17 cellular contexts compared by ENCODE assay signal in the genomic region with DNA sequence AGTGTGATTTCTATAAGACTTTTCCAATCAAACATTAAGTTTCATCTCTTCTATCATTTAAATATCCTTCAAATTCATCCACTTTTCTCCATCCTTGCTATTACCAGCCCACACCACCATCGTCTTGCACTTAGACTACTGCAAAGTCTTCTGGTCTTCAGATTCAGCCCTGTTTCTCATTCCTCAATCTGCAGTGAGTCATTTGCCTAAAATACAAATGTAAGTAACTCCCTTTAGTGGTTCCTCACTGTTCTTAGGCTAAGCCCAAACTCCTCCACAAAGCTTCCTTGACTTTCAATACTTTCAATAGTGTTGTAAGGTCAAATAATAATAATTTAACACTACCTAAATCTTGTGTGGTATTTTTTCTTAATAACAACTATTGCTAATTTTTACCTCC.
A peak's percentile ranks its signal among the peaks of the same experiment; 100 is the strongest.
DNase-seq lines count a peak whose midpoint lies in the region; ATAC-seq and TF ChIP-seq lines count a peak whose summit lies in the region.
"Had no signal": no experiment of that assay in that cellular context is flagged by ENCODE, and none has a peak within 500 bp of the region (broad histone marks: within the 10 kb centered on the region; RNA-seq: fewer than 3 reads in every experiment).

No MANE protein-coding gene starts in this region.

- H3K79me2 ChIP-seq in smooth muscle cell (ENCODE audit: low read depth), result no peaks in the 10 kb centered on the region

- H3K27me3 Mint-ChIP-seq in T-helper 17 cell, result no peaks in the 10 kb centered on the region
- H3K27me3 Mint-ChIP-seq: activated B cell treated with CpG ODN at 0.5 μM for 24 hours; activated CD8-positive, alpha-beta memory T cell treated with anti-CD3 and anti-CD28 coated beads, Interleukin-2, amount 10 ng/mL, durations not matched to agents 7 days and 5 days; natural killer cell treated with Interleukin-12 subunit alpha and Interleukin-12 subunit beta and Interleukin-15 and Interleukin-18, amount 100 ng/mL, for 72 hours had no signal

- TF ChIP-seq CTCF in smooth muscle cell (IDR thresholded peaks at IDR 0.05; ENCODE audit: borderline replicate concordance, insufficient read depth, poor library complexity, severe bottlenecking), result no peak
- TF ChIP-seq CTCF in WERI-Rb-1 (IDR thresholded peaks at IDR 0.05; ENCODE audit: low read depth, low read length), result no peak

- DNase-seq in SIG-M5 treated with dmso at 0.1 percent for 504 hours (lab: John Stamatoyannopoulos, UW; ENCODE audit: unreplicated experiment) (peak; percentile 3), SIG-M5 (lab: John Stamatoyannopoulos, UW) (no peak), T-helper 17 cell (no peak), fibroblast of the conjunctiva (ENCODE audit: low read depth) (peak; percentile 16), smooth muscle cell (lab: John Stamatoyannopoulos, UW; ENCODE audit: unreplicated experiment) (no peak), WERI-Rb-1 (no peak), cortex of kidney (lab: John Stamatoyannopoulos, UW) (no peak)
- DNase-seq: 8988T; activated B cell treated with CpG ODN at 0.5 μM for 24 hours; activated CD8-positive, alpha-beta memory T cell treated with anti-CD3 and anti-CD28 coated beads, Interleukin-2, amount 10 ng/mL, durations not matched to agents 7 days and 5 days; activated naive CD4-positive, alpha-beta T cell treated with anti-CD3 and anti-CD28 coated beads for 36 hours; cerebellar nuclear complex; left colon; stimulated activated CD4-positive, alpha-beta T cell treated with anti-CD3 and anti-CD28 coated beads, Interleukin-2, amount 100 ng/mL, for 48 hours; trophoblast cell had no signal

- H3K4me1 Mint-ChIP-seq in T-helper 17 cell, result peaks cover 15% of the 10 kb centered on the region
- H3K4me1 Mint-ChIP-seq: activated B cell treated with CpG ODN at 0.5 μM for 24 hours had no signal

- H3K9ac ChIP-seq in smooth muscle cell (ENCODE audit: low read depth), result no peak overlapping the region

- H3K9me3 ChIP-seq in T-helper 17 cell (ENCODE audit: control insufficient read depth, low read length, poor library complexity, severe bottlenecking), result no peaks in the 10 kb centered on the region
- no peaks in the 10 kb centered on the region for H3K9me3 ChIP-seq in smooth muscle cell (replicated peaks; ENCODE audit: low read depth)
- no peaks in the 10 kb centered on the region for H3K9me3 ChIP-seq in WERI-Rb-1 (ENCODE audit: severe bottlenecking)

- H3K27me3 ChIP-seq in smooth muscle cell (ENCODE audit: low read depth) (no peaks in the 10 kb centered on the region), WERI-Rb-1 (ENCODE audit: insufficient read depth, low read depth, severe bottlenecking) (no peaks in the 10 kb centered on the region)

- ATAC-seq in T-helper 17 cell (no peak), HG03175 (IDR thresholded peaks at IDR 0.05; ENCODE audit: unreplicated experiment) (no peak)
- ATAC-seq: activated CD8-positive, alpha-beta memory T cell treated with anti-CD3 and anti-CD28 coated beads, Interleukin-2, amount 10 ng/mL, durations not matched to agents 7 days and 5 days; left colon; natural killer cell treated with Interleukin-12 subunit alpha and Interleukin-12 subunit beta and Interleukin-15 and Interleukin-18, amount 100 ng/mL, for 72 hours had no signal

- peak overlapping the region; percentile 84 for H3K27ac Mint-ChIP-seq in T-helper 17 cell
- H3K27ac Mint-ChIP-seq: activated B cell treated with CpG ODN at 0.5 μM for 24 hours; activated CD8-positive, alpha-beta memory T cell treated with anti-CD3 and anti-CD28 coated beads, Interleukin-2, amount 10 ng/mL, durations not matched to agents 7 days and 5 days; activated naive CD4-positive, alpha-beta T cell treated with anti-CD3 and anti-CD28 coated beads for 36 hours had no signal

- H3K4me2 ChIP-seq in smooth muscle cell, result no peak overlapping the region

- no peak overlapping the region for H3K4me3 ChIP-seq in smooth muscle cell
- H3K4me3 ChIP-seq in WERI-Rb-1 (ENCODE audit: low read depth, low read length), result no peak overlapping the region

- H4K20me1 ChIP-seq in smooth muscle cell (ENCODE audit: low read depth), result no peaks in the 10 kb centered on the region

- 53% methylated on average over 1 of the region's 1 CpG for WGBS in smooth muscle cell (ENCODE audit: low lambda C conversion rate)

- H3K27ac ChIP-seq in smooth muscle cell (ENCODE audit: low read depth) (peak overlapping the region; percentile 79), WERI-Rb-1 (no peak overlapping the region)

- peaks cover 15% of the 10 kb centered on the region for H3F3A ChIP-seq in smooth muscle cell (ENCODE audit: low read depth)

- no peaks in the 10 kb centered on the region for H3K4me1 ChIP-seq in smooth muscle cell (ENCODE audit: low read depth)

- no peak overlapping the region for H2AFZ ChIP-seq in smooth muscle cell (ENCODE audit: low read depth)

- no peak overlapping the region for H3K4me3 Mint-ChIP-seq in T-helper 17 cell
- H3K4me3 Mint-ChIP-seq: activated B cell treated with CpG ODN at 0.5 μM for 24 hours; activated CD8-positive, alpha-beta memory T cell treated with anti-CD3 and anti-CD28 coated beads, Interleukin-2, amount 10 ng/mL, durations not matched to agents 7 days and 5 days; activated naive CD4-positive, alpha-beta T cell treated with anti-CD3 and anti-CD28 coated beads for 36 hours; natural killer cell treated with Interleukin-12 subunit alpha and Interleukin-12 subunit beta and Interleukin-15 and Interleukin-18, amount 100 ng/mL, for 72 hours had no signal

- H3K36me3 ChIP-seq in smooth muscle cell (ENCODE audit: low read depth) (peaks cover 4% of the 10 kb centered on the region), WERI-Rb-1 (peaks cover 3% of the 10 kb centered on the region; the same call in 1 of the 2 replicates)

- peaks cover 5% of the 10 kb centered on the region for H3K36me3 Mint-ChIP-seq in T-helper 17 cell (ENCODE audit: low read depth)

Comparison
In these comparisons a context has a peak if more than half of its experiments do, and no peak if none do; other contexts are left out.
1. DNase-seq: peak in SIG-M5 treated with dmso at 0.1 percent for 504 hours (single experiment) and fibroblast of the conjunctiva (single experiment); none in SIG-M5 (single experiment), T-helper 17 cell (0 of 3), smooth muscle cell (single experiment), WERI-Rb-1 (single experiment) and cortex of kidney (single experiment).